In genomic region chr2:227325056-227325823, GRCh38 we compare ENCODE assay signal across 8 cellular contexts. TPM values are rescaled to one million over a fixed set of nuclear protein-coding genes. Genes with fewer than 3 reads are reported as not detected.
A peak's percentile ranks its signal among the peaks of the same experiment; 100 is the strongest.
DNase-seq lines count a peak whose midpoint lies in the region; ATAC-seq, FAIRE-seq and TF ChIP-seq lines count a peak whose summit lies in the region.

A gene with protein sequence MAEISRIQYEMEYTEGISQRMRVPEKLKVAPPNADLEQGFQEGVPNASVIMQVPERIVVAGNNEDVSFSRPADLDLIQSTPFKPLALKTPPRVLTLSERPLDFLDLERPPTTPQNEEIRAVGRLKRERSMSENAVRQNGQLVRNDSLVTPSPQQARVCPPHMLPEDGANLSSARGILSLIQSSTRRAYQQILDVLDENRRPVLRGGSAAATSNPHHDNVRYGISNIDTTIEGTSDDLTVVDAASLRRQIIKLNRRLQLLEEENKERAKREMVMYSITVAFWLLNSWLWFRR (plus strand): TSS chr2:227325251. CDS start chr2:227330666, 5,415 bp downstream.

- CTCF ChIA-PET in H1 (lab: Charles Lee; ENCODE audit: partially characterized antibody) = interaction anchor here (0.7 kb wide), 2 partner anchors 71 to 831 kb away, joined by 3 to 4 read pairs; no protein-coding TSS in a partner anchor

- POLR2A ChIA-PET in H1 (lab: Charles Lee; ENCODE audit: partially characterized antibody) = interaction anchor here (0.8 to 2.2 kb wide), 5 partner anchors 11 to 28 kb away, joined by 3 to 9 read pairs (median 4); no protein-coding TSS in a partner anchor

- H3K36me3 Mint-ChIP-seq in memory B cell = no peaks in the 10 kb centered on the region

- H3K14ac ChIP-seq in H1 (ENCODE audit: insufficient read length) = no peak within 1 kb of the TSS

- peaks cover 0 to 6% (median 2%) of the 10 kb centered on the region in 4 experiments; a peak in 3 of 8 replicates for H3K36me3 ChIP-seq in H1 (ENCODE audit: control insufficient read depth in 2 of 4, insufficient read depth in 4 of 4, low read length in 3 of 4)

- H2BK12ac ChIP-seq in H1 (ENCODE audit: low read depth, low read length) = no peak within 1 kb of the TSS; the same call in 1 of the 2 replicates

- H2AFZ ChIP-seq in H1 (ENCODE audit: low read length) = peak within 1 kb of the TSS; percentile 95

- peak within 1 kb of the TSS; percentile 69 to 85 for H3K4me2 ChIP-seq in H1 (ENCODE audit: insufficient read depth in 1 of 2, low read depth in 2 of 2, low read length in 2 of 2)

- peak in 2 of 3 experiments; percentile 31 to 37; a peak in 2 of 4 replicates for TF ChIP-seq CTCF in H1 (IDR thresholded peaks at IDR 0.05; ENCODE audit: control extremely low read depth in 1 of 3, insufficient read depth in 1 of 3, low read depth in 1 of 3, low read length in 3 of 3)

- TF ChIP-seq RAD21 in H1 (IDR thresholded peaks at IDR 0.05 in 1 of 2, conservative IDR thresholded peaks at IDR 0.05 in 1 of 2; ENCODE audit: low read depth in 2 of 2, low read length in 2 of 2) = peak; percentile 43 to 47

- FAIRE-seq in HTR-8/SVneo (lab: Jason Lieb, UNC) = peak; percentile 90
- peak; percentile 36 for FAIRE-seq in H1 (lab: Jason Lieb, UNC)

- peak within 1 kb of the TSS; percentile 56 to 95 (median 82) for H3K4me3 ChIP-seq in H1 (ENCODE audit: extremely low read depth in 1 of 4, insufficient read depth in 2 of 4, low read depth in 3 of 4, low read length in 4 of 4)

- no peak within 1 kb of the TSS for H2BK15ac ChIP-seq in H1 (ENCODE audit: low read length)

- H3K27me3 ChIP-seq in H1 (replicated peaks in 1 of 4; ENCODE audit: control insufficient read depth in 3 of 4, extremely low read depth in 1 of 4, insufficient read depth in 3 of 4, low read length in 3 of 4) = no peaks in the 10 kb centered on the region

- peak within 1 kb of the TSS; percentile 71 for H3K27ac ChIP-seq in H1 (ENCODE audit: low read depth, low read length)

- H3K27me3 Mint-ChIP-seq in memory B cell = no peaks in the 10 kb centered on the region

- peak within 1 kb of the TSS; percentile 96 for H3K4me3 Mint-ChIP-seq in memory B cell

- H3K79me1 ChIP-seq in H1 (ENCODE audit: low read depth, low read length) = no peaks in the 10 kb centered on the region

- no peak within 1 kb of the TSS for H2AK5ac ChIP-seq in H1 (ENCODE audit: low read depth, low read length)

- H2BK120ac ChIP-seq in H1 (replicated peaks; ENCODE audit: low read depth, low read length) = no peak within 1 kb of the TSS

- no peak within 1 kb of the TSS for H2BK20ac ChIP-seq in H1 (ENCODE audit: low read length)

- peak; percentile 83 for DNase-seq in Caki2 (ENCODE audit: low read depth)
- DNase-seq in HTR-8/SVneo (ENCODE audit: insufficient read length, low spot score) = peak; percentile 89
- peak; percentile 90 for DNase-seq in NOMO-1 treated with DMSO at 0.1 percent for 48 hours (lab: John Stamatoyannopoulos, UW; ENCODE audit: unreplicated experiment)
- DNase-seq in activated CD8-positive, alpha-beta memory T cell treated with anti-CD3 and anti-CD28 coated beads for 48 hours (ENCODE audit: low read depth in 2 of 3, low spot score in 2 of 3) = peak; percentile 72 to 86 (median 79)
- peak; percentile 61 to 86 for DNase-seq in H1 (ENCODE audit: low read depth in 1 of 2, low spot score in 2 of 2)
- DNase-seq in memory B cell (ENCODE audit: low spot score in 2 of 2) = peak; percentile 87
- DNase-seq in stimulated activated CD8-positive, alpha-beta memory T cell treated with anti-CD3 and anti-CD28 coated beads, Interleukin-12 subunit alpha, Interleukin-12 subunit beta, amount 100 ng/mL, for 24 hours (ENCODE audit: extremely low read depth) = peak; percentile 87

- H4K8ac ChIP-seq in H1 (ENCODE audit: extremely low read depth, insufficient read depth, low read length) = peak within 1 kb of the TSS; percentile 81; the same call in 1 of the 2 replicates

- peaks cover 12% of the 10 kb centered on the region for H3K4me1 Mint-ChIP-seq in memory B cell

- H3K4me1 ChIP-seq in H1 (replicated peaks in 1 of 4; ENCODE audit: control insufficient read depth in 3 of 4, insufficient read depth in 4 of 4, low read length in 3 of 4) = no peaks in the 10 kb centered on the region; a peak in 2 of 7 replicates

- H3K4ac ChIP-seq in H1 (replicated peaks; ENCODE audit: insufficient read length, low read depth, low read length) = peak within 1 kb of the TSS; percentile 41

- H3K23ac ChIP-seq in H1 (ENCODE audit: insufficient read length) = no peak within 1 kb of the TSS

- no peak within 1 kb of the TSS for H4K5ac ChIP-seq in H1 (ENCODE audit: insufficient read length, low read depth, low read length)

- TF ChIP-seq POLR2A in H1 (IDR thresholded peaks at IDR 0.05; ENCODE audit: control extremely low read depth in 1 of 2, low read depth in 2 of 2, low read length in 2 of 2) = peak; percentile 43 to 84

- H3K56ac ChIP-seq in H1 (replicated peaks; ENCODE audit: insufficient read length, low read depth, low read length) = no peak within 1 kb of the TSS

- H3K79me2 ChIP-seq in H1 (ENCODE audit: control insufficient read depth in 1 of 2, insufficient read depth in 2 of 2, low read length in 2 of 2) = peaks cover 4 to 48% of the 10 kb centered on the region in 2 experiments; a peak in 3 of 4 replicates

- H3K18ac ChIP-seq in H1 (ENCODE audit: extremely low read depth, low read length) = peak within 1 kb of the TSS; percentile 97

- H2BK5ac ChIP-seq in H1 (ENCODE audit: low read depth, low read length) = peak within 1 kb of the TSS; percentile 66

- H3K9ac ChIP-seq in H1 (replicated peaks in 1 of 4; ENCODE audit: extremely low read depth in 1 of 4, low read depth in 3 of 4, low read length in 3 of 4) = peak within 1 kb of the TSS; percentile 66 to 83 (median 78)

- H3K23me2 ChIP-seq in H1 (ENCODE audit: low read depth, low read length) = no peaks in the 10 kb centered on the region; the same call in 1 of the 2 replicates

- WGBS in H1 (ENCODE audit: extremely low coverage in 1 of 2, insufficient coverage in 1 of 2, insufficient read length in 1 of 2, insufficient replicate concordance in 2 of 2, low coverage in 1 of 2, low lambda C conversion rate in 2 of 2, missing lambda C conversion rate in 1 of 2), 2 experiments = 2% methylated on average over 53 of the region's 67 CpGs; no CpG with 5 or more reads in 1 of the 2 experiments

- H4K91ac ChIP-seq in H1 (replicated peaks; ENCODE audit: insufficient read length, low read length) = no peak within 1 kb of the TSS

- peaks cover 0 to 3% of the 10 kb centered on the region in 2 experiments for H4K20me1 ChIP-seq in H1 (replicated peaks in 1 of 2; ENCODE audit: control insufficient read depth in 1 of 2, insufficient read depth in 2 of 2, low read length in 2 of 2)

- in situ Hi-C loops in Caki2 (cut with HindIII; ENCODE audit: low pct_unique_long_range_greater_than_20kb, low sequenced_read_pairs) = no loop called here

- peak within 1 kb of the TSS; percentile 91 for H3K27ac Mint-ChIP-seq in memory B cell

- peaks cover 9 to 22% of the 10 kb centered on the region in 2 experiments; a peak in 3 of 4 replicates for H3K9me3 ChIP-seq in H1 (ENCODE audit: insufficient read depth in 2 of 2, low read depth in 1 of 2, low read length in 1 of 2)

- peak in 1 of 2 experiments; percentile 37; a peak in 1 of 3 replicates for TF ChIP-seq EP300 in H1 (IDR thresholded peaks at IDR 0.05; ENCODE audit: borderline replicate concordance in 1 of 2, low read depth in 2 of 2, low read length in 2 of 2)

- H3K9me3 Mint-ChIP-seq in memory B cell = no peaks in the 10 kb centered on the region

- ATAC-seq in GM21367 (IDR thresholded peaks at IDR 0.05; ENCODE audit: unreplicated experiment) = peak; percentile 98
- ATAC-seq in memory B cell (ENCODE audit: low read depth) = peak; percentile 98

TF ChIP-seq in H1, 55 proteins besides CTCF, POLR2A, EP300 and RAD21 (continues in another document):
- TF ChIP-seq EGR1 (IDR thresholded peaks at IDR 0.05; ENCODE audit: borderline replicate concordance, low read depth, low read length) (peak; percentile 88; the same call in 1 of the 2 replicates), ATF3 (IDR thresholded peaks at IDR 0.05; ENCODE audit: insufficient read depth, low read depth, low read length) (peak; percentile 76), PHF8 (conservative IDR thresholded peaks at IDR 0.05; ENCODE audit: low read depth, low read length) (peak; percentile 64), POU5F1 (IDR thresholded peaks at IDR 0.05; ENCODE audit: low read depth, low read length) (no peak), SP1 (IDR thresholded peaks at IDR 0.05; ENCODE audit: low read depth, low read length) (peak; percentile 39; the same call in 1 of the 2 replicates), MAX (IDR thresholded peaks at IDR 0.05) (peak; percentile 99), ASH2L (IDR thresholded peaks at IDR 0.05; ENCODE audit: low read length) (peak; percentile 75), TAF7 (optimal IDR thresholded peaks at IDR 0.05; ENCODE audit: borderline replicate concordance, low read depth, low read length) (peak; percentile 69), SP4 (IDR thresholded peaks at IDR 0.05; ENCODE audit: low read length) (peak; percentile 76; the same call in 1 of the 2 replicates)
- TF ChIP-seq, protein P1, sequence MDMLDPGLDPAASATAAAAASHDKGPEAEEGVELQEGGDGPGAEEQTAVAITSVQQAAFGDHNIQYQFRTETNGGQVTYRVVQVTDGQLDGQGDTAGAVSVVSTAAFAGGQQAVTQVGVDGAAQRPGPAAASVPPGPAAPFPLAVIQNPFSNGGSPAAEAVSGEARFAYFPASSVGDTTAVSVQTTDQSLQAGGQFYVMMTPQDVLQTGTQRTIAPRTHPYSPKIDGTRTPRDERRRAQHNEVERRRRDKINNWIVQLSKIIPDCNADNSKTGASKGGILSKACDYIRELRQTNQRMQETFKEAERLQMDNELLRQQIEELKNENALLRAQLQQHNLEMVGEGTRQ (IDR thresholded peaks at IDR 0.05; ENCODE audit: low read length) = peak; percentile 95

RNA-seq across cellular contexts. Expression of the gene that starts here (rescaled TPM):
- total RNA-seq in Caki2 (2014; rRNA removed; shearing (Covaris generic); ENCODE audit: low replicate concordance) = 118 and 196 TPM in 2 replicates
- 86.8 and 89.5 TPM in 2 replicates for total RNA-seq in H1 (2021; fragmentation: NEBNext Ultra II Directional; extraction: Animal tissue kit (Norgen Biotek cat#: 25700))
- 26.4 and 36.2 TPM in 2 replicates for polyA plus RNA-seq in H1 (2011; rRNA removed)
- polyA plus RNA-seq in H1 (2011; cell fraction: cytosol; rRNA removed) = 48.2 TPM
- 21.2 TPM for polyA plus RNA-seq in H1 (2011; cell fraction: nucleus; rRNA removed)
- polyA plus RNA-seq in H1 (2012, experiment 1 of 2) = 67.6 to 91.9 TPM (median 75.3 TPM) in 4 replicates
- 44.9 TPM for polyA plus RNA-seq in H1 (2012, experiment 2 of 2)
- 85.1 TPM for polyA plus RNA-seq in H1 (2013, experiment 1 of 2)
- 89.0 TPM for polyA plus RNA-seq in H1 (2013, experiment 2 of 2)
- 28.7 and 31.6 TPM in 2 replicates for polyA minus RNA-seq in H1 (2011; rRNA and poly(A)+ RNA removed)
- 52.0 TPM for polyA minus RNA-seq in H1 (2011; cell fraction: cytosol; rRNA and poly(A)+ RNA removed)
- polyA minus RNA-seq in H1 (2011; cell fraction: nucleus; rRNA and poly(A)+ RNA removed) = 63.8 TPM

Comparison
In these comparisons a context has a peak if more than half of its experiments do, and no peak if none do; other contexts are left out.
1. Peak in every context shown above with its lines: DNase-seq, ATAC-seq, H3K4me3 ChIP-seq and H3K27ac ChIP-seq.